ENCODE assay signal across 11 cellular contexts in the genomic region with DNA sequence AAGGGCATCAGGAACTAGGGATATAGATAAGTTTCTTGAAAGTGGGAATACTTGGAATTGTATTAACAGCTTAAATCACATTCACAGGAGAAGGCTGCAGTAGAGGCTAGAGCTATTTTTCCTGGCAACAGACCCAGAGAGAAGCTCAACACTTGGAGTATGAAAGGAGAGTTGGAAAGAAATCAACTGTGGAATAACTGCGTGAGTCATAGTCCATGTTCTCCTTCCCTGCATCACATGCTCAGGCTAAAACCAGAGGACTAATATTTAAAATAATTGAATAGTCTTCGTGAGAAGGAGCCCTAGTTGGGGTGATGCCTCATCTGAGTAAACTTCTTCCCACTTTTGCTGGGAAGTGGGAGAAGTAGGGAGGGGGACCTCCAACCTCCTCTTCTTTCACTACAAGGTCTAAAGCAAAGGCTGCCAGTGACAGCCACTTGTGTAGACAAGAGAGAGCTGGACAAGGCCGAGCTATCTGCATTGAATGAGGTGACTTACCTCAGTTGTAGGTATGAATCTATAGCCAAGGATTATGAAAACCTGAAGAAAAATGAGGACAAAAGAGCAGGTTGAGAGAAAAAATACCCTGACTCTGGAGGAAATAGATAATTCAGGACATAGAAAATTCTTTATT. TPM values are rescaled to one million over a fixed set of nuclear protein-coding genes. Genes with fewer than 3 reads are reported as not detected.
DNase-seq lines count a peak whose midpoint lies in the region; ATAC-seq, FAIRE-seq and TF ChIP-seq lines count a peak whose summit lies in the region.
"Had no signal": no experiment of that assay in that cellular context is flagged by ENCODE, and none has a peak within 500 bp of the region (broad histone marks: within the 10 kb centered on the region; RNA-seq: fewer than 3 reads in every experiment).

No MANE protein-coding gene starts in this region.

- H4K20me1 ChIP-seq in astrocyte (ENCODE audit: insufficient read depth, low read length): no peaks in the 10 kb centered on the region

- peaks cover 28% of the 10 kb centered on the region for H3K4me1 Mint-ChIP-seq in astrocyte (ENCODE audit: low read depth, unreplicated experiment)
- no peaks in the 10 kb centered on the region for H3K4me1 Mint-ChIP-seq in stimulated activated memory B cell treated with anti-CD40 and anti-IgM and Interleukin-4, amounts not matched to agents 10 μg/mL and 1 μg/mL and 100 μg/mL, for 72 hours

- POLR2A ChIA-PET in GM10248 (lab: Yijun Ruan, JAX): no interaction called here

- H3K79me2 ChIP-seq in astrocyte (ENCODE audit: insufficient read depth, low read length): no peaks in the 10 kb centered on the region

- FAIRE-seq in astrocyte (lab: Jason Lieb, UNC): peak; percentile 84

- H3K36me3 ChIP-seq in astrocyte (ENCODE audit: insufficient read depth, low read length): no peaks in the 10 kb centered on the region

- intact Hi-C loops in Right ventricle myocardium superior (cut with DNase I): no loop called here

- no peaks in the 10 kb centered on the region for H3K9me3 Mint-ChIP-seq in astrocyte (ENCODE audit: unreplicated experiment)
- peaks cover 3% of the 10 kb centered on the region for H3K9me3 Mint-ChIP-seq in stimulated activated memory B cell treated with anti-CD40 and anti-IgM and Interleukin-4, amounts not matched to agents 10 μg/mL and 1 μg/mL and 100 μg/mL, for 72 hours
- H3K9me3 Mint-ChIP-seq: T-helper 1 cell treated with Interleukin-12 subunit alpha and Interleukin-12 subunit beta and Interleukin-4 antibody, amounts not matched to agents 30 μg/mL and 1 μg/mL, for 36 hours had no signal

- no peaks in the 10 kb centered on the region for H3K27me3 Mint-ChIP-seq in astrocyte (ENCODE audit: low read depth, unreplicated experiment)
- H3K27me3 Mint-ChIP-seq in stimulated activated memory B cell treated with anti-CD40 and anti-IgM and Interleukin-4, amounts not matched to agents 10 μg/mL and 1 μg/mL and 100 μg/mL, for 72 hours: no peaks in the 10 kb centered on the region

- H2AFZ ChIP-seq in astrocyte (ENCODE audit: low read depth, low read length): no peak overlapping the region

- DNase-seq in EL (peak; percentile 93), astrocyte (ENCODE audit: low read depth) (peak; percentile 97), Right ventricle myocardium superior (no peak), retinal pigment epithelial cell (ENCODE audit: low read depth) (peak; percentile 95), KBM-7 (no peak), GM10248 (ENCODE audit: extremely low spot score) (no peak)
- DNase-seq: activated effector memory CD4-positive, alpha-beta T cell treated with anti-CD3 and anti-CD28 coated beads, Interleukin-2, amount 50 U/mL, for 16 hours; DMS 273 treated with DMSO at 0.1 percent for 48 hours had no signal

- peak overlapping the region; percentile 1 for H3K27ac Mint-ChIP-seq in astrocyte (ENCODE audit: unreplicated experiment)
- no peak overlapping the region for H3K27ac Mint-ChIP-seq in stimulated activated memory B cell treated with anti-CD40 and anti-IgM and Interleukin-4, amounts not matched to agents 10 μg/mL and 1 μg/mL and 100 μg/mL, for 72 hours
- H3K27ac Mint-ChIP-seq: T-helper 1 cell treated with Interleukin-12 subunit alpha and Interleukin-12 subunit beta and Interleukin-4 antibody, amounts not matched to agents 30 μg/mL and 1 μg/mL, for 36 hours had no signal

- H3K9ac ChIP-seq in astrocyte (ENCODE audit: low read length): peak overlapping the region; percentile 6

- H3K27ac ChIP-seq in astrocyte (ENCODE audit: low read depth, low read length): peak overlapping the region; percentile 76

- peaks cover 20% of the 10 kb centered on the region for H3K4me1 ChIP-seq in astrocyte (ENCODE audit: insufficient read depth, low read length)

- no peak for TF ChIP-seq CTCF in astrocyte (IDR thresholded peaks at IDR 0.05; ENCODE audit: insufficient read depth, low read depth, low read length)
- no peak for TF ChIP-seq CTCF in retinal pigment epithelial cell (conservative IDR thresholded peaks at IDR 0.05; ENCODE audit: low read depth, low read length)
- TF ChIP-seq CTCF in GM10248 (IDR thresholded peaks at IDR 0.05; ENCODE audit: control extremely low read depth, extremely low read depth, low read depth, missing control alignments): no peak

- H3K4me3 ChIP-seq in astrocyte (ENCODE audit: insufficient read depth, low read depth, low read length) (no peak overlapping the region), retinal pigment epithelial cell (ENCODE audit: low read length) (no peak overlapping the region)

- ATAC-seq in Right ventricle myocardium superior (ENCODE audit: poor library complexity): peak; percentile 97
- no peak for ATAC-seq in HG03469 (IDR thresholded peaks at IDR 0.05; ENCODE audit: unreplicated experiment)
- ATAC-seq in stimulated activated memory B cell treated with anti-CD40 and anti-IgM and Interleukin-4, amounts not matched to agents 10 μg/mL and 1 μg/mL and 100 μg/mL, for 72 hours: no peak

- in situ Hi-C loops in KBM-7 (cut with MboI; ENCODE audit: low pct_unique_long_range_greater_than_20kb, low sequenced_read_pairs): no loop called here

- CTCF ChIA-PET in GM10248 (lab: Yijun Ruan, JAX): interaction anchor here (1.5 kb wide), 1 partner anchor 30 kb away, joined by 3 read pairs; no protein-coding TSS in a partner anchor

- no peaks in the 10 kb centered on the region for H3K36me3 Mint-ChIP-seq in astrocyte (ENCODE audit: low read depth, unreplicated experiment)
- H3K36me3 Mint-ChIP-seq in stimulated activated memory B cell treated with anti-CD40 and anti-IgM and Interleukin-4, amounts not matched to agents 10 μg/mL and 1 μg/mL and 100 μg/mL, for 72 hours: peaks cover 24% of the 10 kb centered on the region

- H3K4me3 Mint-ChIP-seq in astrocyte (ENCODE audit: unreplicated experiment): no peak overlapping the region
- H3K4me3 Mint-ChIP-seq in stimulated activated memory B cell treated with anti-CD40 and anti-IgM and Interleukin-4, amounts not matched to agents 10 μg/mL and 1 μg/mL and 100 μg/mL, for 72 hours: no peak overlapping the region
- H3K4me3 Mint-ChIP-seq: T-helper 1 cell treated with Interleukin-12 subunit alpha and Interleukin-12 subunit beta and Interleukin-4 antibody, amounts not matched to agents 30 μg/mL and 1 μg/mL, for 36 hours had no signal

- H3K4me2 ChIP-seq in astrocyte (ENCODE audit: low read length): peak overlapping the region; percentile 54

- no peaks in the 10 kb centered on the region for H3K27me3 ChIP-seq in astrocyte (ENCODE audit: insufficient read depth, low read length)

- H3K9me3 ChIP-seq in astrocyte (ENCODE audit: insufficient read depth, low read depth, low read length): no peaks in the 10 kb centered on the region

RNA-seq across cellular contexts. Expression of a gene that starts 32.7 kb away (rescaled TPM):
- total RNA-seq in astrocyte (50.7 and 52.6 TPM in 2 replicates), Right ventricle myocardium superior (45.8 TPM)

Comparison
In these comparisons a context has a peak if more than half of its experiments do, and no peak if none do; other contexts are left out.
1. DNase-seq: peak in EL (single experiment), astrocyte (single experiment) and retinal pigment epithelial cell (single experiment); none in Right ventricle myocardium superior (single experiment), KBM-7 (single experiment) and GM10248 (single experiment).